Comparison of ENCODE assay signal across 10 cellular contexts in genomic region chr5:149448831-149449714, GRCh38.
DNase-seq lines count a peak whose midpoint lies in the region; ATAC-seq and TF ChIP-seq lines count a peak whose summit lies in the region.
"Had no signal": no experiment of that assay in that cellular context is flagged by ENCODE, and none has a peak within 500 bp of the region (broad histone marks: within the 10 kb centered on the region; RNA-seq: fewer than 3 reads in every experiment).

No MANE protein-coding gene starts in this region.

- no peaks in the 10 kb centered on the region for H3K9me3 ChIP-seq in thoracic aorta

- ATAC-seq in thoracic aorta (ENCODE audit: insufficient number of reproducible peaks, low FRiP score, low read depth) (no peak), HG02840 (IDR thresholded peaks at IDR 0.05; ENCODE audit: low FRiP score, unreplicated experiment) (no peak)

- peaks cover 48 to 78% of the 10 kb centered on the region in 2 donors for H3K4me1 ChIP-seq in thoracic aorta (ENCODE audit: control insufficient read depth in 1 of 2, low read depth in 2 of 2)

- no peaks in the 10 kb centered on the region for H3K36me3 ChIP-seq in thoracic aorta
- H3K36me3 ChIP-seq: BLaER1 had no signal

- no peak; the same call in 1 of the 2 replicates for TF ChIP-seq CTCF in RWPE1 (conservative IDR thresholded peaks at IDR 0.05; ENCODE audit: low read depth)
- TF ChIP-seq CTCF in foreskin fibroblast (IDR thresholded peaks at IDR 0.05; ENCODE audit: low read depth, low read length) = peak; percentile 30
- no peak for TF ChIP-seq CTCF in thoracic aorta (IDR thresholded peaks at IDR 0.05)

- H3K27me3 ChIP-seq in thoracic aorta (replicated peaks; ENCODE audit: insufficient read depth) = no peaks in the 10 kb centered on the region
- H3K27me3 ChIP-seq: BLaER1 had no signal

- DNase-seq in NCI-H510A treated with DMSO at 0.1 percent for 48 hours (lab: John Stamatoyannopoulos, UW) (peak; percentile 21), NCI-H510A (lab: John Stamatoyannopoulos, UW) (no peak), RWPE1 (ENCODE audit: low spot score) (no peak), foreskin fibroblast (peak in 1 of 2 donors; percentile 65), thoracic aorta (ENCODE audit: low spot score) (no peak), GDM1 (lab: John Stamatoyannopoulos, UW) (no peak), NCI-H2107 treated with DMSO at 0.1 percent for 48 hours (lab: John Stamatoyannopoulos, UW; ENCODE audit: unreplicated experiment) (no peak)

- H3K4me3 ChIP-seq in foreskin fibroblast (ENCODE audit: low read depth in 1 of 2, low read length in 2 of 2) (no peak overlapping the region), thoracic aorta (no peak overlapping the region)
- H3K4me3 ChIP-seq: BLaER1 had no signal

- POLR2A ChIA-PET in RWPE1 (lab: Yijun Ruan, JAX; ENCODE audit: low non-redundant PET) = no interaction called here

- peak overlapping the region; percentile 85 for H3K27ac ChIP-seq in RWPE1
- peak overlapping the region; percentile 88 to 93 for H3K27ac ChIP-seq in thoracic aorta
- H3K27ac ChIP-seq: BLaER1, epithelial cell of prostate had no signal

- CTCF ChIA-PET in RWPE1 (lab: Yijun Ruan, JAX) = interaction anchor here (0.6 to 1.9 kb wide), 6 partner anchors 19 to 403 kb away, joined by 3 to 5 read pairs (median 3); no protein-coding TSS in a partner anchor
